ENCODE assay signal across 19 cellular contexts in the genomic region with DNA sequence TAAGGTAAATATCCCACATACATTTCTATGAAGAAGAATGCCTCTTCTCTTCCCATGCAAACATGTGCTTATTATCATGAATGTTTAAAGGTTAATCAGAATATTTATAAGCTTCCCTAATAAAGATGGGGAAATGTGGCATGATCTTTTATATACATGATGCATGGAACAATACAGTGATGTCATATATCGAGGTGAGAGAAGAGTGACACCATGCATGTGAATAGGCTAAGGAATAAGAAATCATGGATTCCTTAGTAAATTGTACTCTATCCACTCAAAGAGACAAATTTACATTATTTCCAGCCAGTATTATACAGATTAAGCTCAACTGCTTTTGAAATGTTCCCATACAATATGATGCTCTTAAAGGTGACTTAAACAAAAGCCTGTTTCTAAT.
"Had no signal": no experiment of that assay in that cellular context is flagged by ENCODE, and none has a peak within 500 bp of the region (broad histone marks: within the 10 kb centered on the region; RNA-seq: fewer than 3 reads in every experiment).

No MANE protein-coding gene starts in this region.

- H3K9me3 ChIP-seq: SK-N-SH had no signal

- H3K4me2 ChIP-seq: SK-N-SH had no signal

- ATAC-seq: T-cell had no signal

- H3K27ac ChIP-seq: HL-60 had no signal

- H3K9ac ChIP-seq: SK-N-SH had no signal

- FAIRE-seq: HTR-8/SVneo, RCC 7860 had no signal

- DNase-seq: KBM-7, MV-4-11, NCI-H1048, NCI-H1105, NCI-H1417, NCI-H1436 treated with DMSO at 0.1 percent for 48 hours, NCI-H1694, NCI-H187 treated with DMSO at 0.1 percent for 48 hours, NCI-H2029 treated with DMSO at 0.1 percent for 48 hours, NCI-H2107, NCI-H2227 treated with DMSO at 0.1 percent for 48 hours, RPMI8226, SHP77, SK-N-SH, SW 1271, T-cell had no signal
